In the genomic region with DNA sequence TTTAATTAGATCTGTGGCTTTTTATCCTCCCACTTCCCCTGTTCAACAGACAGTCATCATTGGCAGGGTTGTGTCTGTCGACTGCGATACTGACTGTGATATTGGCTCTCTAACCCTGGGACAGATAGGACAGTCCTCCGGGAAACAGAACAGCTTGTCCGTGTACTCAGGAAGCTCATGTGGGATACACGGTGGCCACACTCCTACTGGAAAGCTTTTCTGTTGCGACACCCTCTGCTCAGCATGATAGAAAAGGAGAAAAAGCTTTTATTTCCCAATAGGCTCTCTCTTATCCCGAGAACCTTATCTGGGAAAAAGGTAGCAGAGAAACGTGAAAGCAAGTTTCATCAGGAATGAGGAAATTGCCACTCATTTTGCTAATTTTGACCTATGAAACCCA, we compare ENCODE assay signal across 10 cellular contexts.
DNase-seq lines count a peak whose midpoint lies in the region; ATAC-seq and TF ChIP-seq lines count a peak whose summit lies in the region.
"Had no signal": no experiment of that assay in that cellular context is flagged by ENCODE, and none has a peak within 500 bp of the region (broad histone marks: within the 10 kb centered on the region; RNA-seq: fewer than 3 reads in every experiment).

No MANE protein-coding gene starts in this region.

- ATAC-seq in right lobe of liver, result peak; percentile 66 to 83 (median 76)
- ATAC-seq in GM18861 (IDR thresholded peaks at IDR 0.05; ENCODE audit: unreplicated experiment), result no peak

- peaks cover 17% of the 10 kb centered on the region for H3K4me1 Mint-ChIP-seq in chondrocyte (ENCODE audit: low read depth)

- H3K27me3 ChIP-seq in right lobe of liver (no peaks in the 10 kb centered on the region), tibial artery (peaks cover 0 to 7% of the 10 kb centered on the region in 2 donors)

- H3K27me3 Mint-ChIP-seq in chondrocyte (ENCODE audit: low read depth), result no peaks in the 10 kb centered on the region

- peak overlapping the region; percentile 89 for H3K27ac Mint-ChIP-seq in chondrocyte (ENCODE audit: unreplicated experiment)
- H3K27ac Mint-ChIP-seq: dendritic cell treated with granulocyte-macrophage colony-stimulating factor and Interleukin-4, amounts not matched to agents 40 ng/mL and 50 ng/mL, for 4 days had no signal

- intact Hi-C loops in right lobe of liver (cut with DNase I), result no loop called here
- intact Hi-C loops in tibial artery (cut with DNase I; ENCODE audit: low total_unique reads), result no loop called here

- H3K27ac ChIP-seq in right lobe of liver (no peak overlapping the region), tibial artery (peak overlapping the region; percentile 58 to 68)

- TF ChIP-seq CTCF in NB4 (IDR thresholded peaks at IDR 0.05; ENCODE audit: low read depth, low read length) (no peak), chondrocyte (IDR thresholded peaks at IDR 0.05) (no peak), right lobe of liver (IDR thresholded peaks at IDR 0.05) (no peak), tibial artery (IDR thresholded peaks at IDR 0.05) (no peak)

- H3K36me3 ChIP-seq in right lobe of liver (no peaks in the 10 kb centered on the region), tibial artery (no peaks in the 10 kb centered on the region)

- no peaks in the 10 kb centered on the region for H3K36me3 Mint-ChIP-seq in chondrocyte (ENCODE audit: low read depth)

- H3K4me3 ChIP-seq in NB4 (ENCODE audit: low read depth, low read length), result no peak overlapping the region
- H3K4me3 ChIP-seq in right lobe of liver, result no peak overlapping the region
- no peak overlapping the region for H3K4me3 ChIP-seq in tibial artery

- DNase-seq in NB4 (ENCODE audit: low read depth) (peak; percentile 37), chondrocyte (ENCODE audit: low spot score) (no peak), right lobe of liver (peak in 1 of 3 donors; percentile 49), tibial artery (peak in 1 of 2 donors; percentile 63), NCI-H1105 (lab: John Stamatoyannopoulos, UW) (no peak), activated T-cell treated with anti-CD3 and anti-CD28 coated beads for 4 hours (no peak), germinal center (ENCODE audit: low spot score) (no peak)
- DNase-seq: NCI-H1417 had no signal

- no peaks in the 10 kb centered on the region for H3K9me3 ChIP-seq in right lobe of liver
- H3K9me3 ChIP-seq in tibial artery, result no peaks in the 10 kb centered on the region

- no peaks in the 10 kb centered on the region for H3K4me1 ChIP-seq in right lobe of liver
- peaks cover 0 to 4% (median 0%) of the 10 kb centered on the region in 4 donors for H3K4me1 ChIP-seq in tibial artery

- TF ChIP-seq POLR2A in NB4 (IDR thresholded peaks at IDR 0.05; ENCODE audit: extremely low read depth, insufficient read length) (no peak), right lobe of liver (IDR thresholded peaks at IDR 0.05) (peak; percentile 27)

- H3K9me3 Mint-ChIP-seq in chondrocyte (ENCODE audit: low read depth), result no peaks in the 10 kb centered on the region
- H3K9me3 Mint-ChIP-seq: dendritic cell treated with granulocyte-macrophage colony-stimulating factor and Interleukin-4, amounts not matched to agents 40 ng/mL and 50 ng/mL, for 4 days had no signal

- peak overlapping the region; percentile 56 for H3K4me3 Mint-ChIP-seq in chondrocyte (ENCODE audit: unreplicated experiment)
- H3K4me3 Mint-ChIP-seq: dendritic cell treated with granulocyte-macrophage colony-stimulating factor and Interleukin-4, amounts not matched to agents 40 ng/mL and 50 ng/mL, for 4 days had no signal

- 26% methylated on average over 8 of the region's 8 CpGs for WGBS in right lobe of liver (ENCODE audit: insufficient coverage, low coverage, low lambda C conversion rate, missing lambda C conversion rate)

Comparison
In these comparisons a context has a peak if more than half of its experiments do, and no peak if none do; other contexts are left out.
1. H3K27ac ChIP-seq: peak in tibial artery (2 of 2); none in right lobe of liver (0 of 3).